In genomic region chr5:10503321-10503720, GRCh38 we compare ENCODE assay signal across 23 cellular contexts.
DNase-seq lines count a peak whose midpoint lies in the region; ATAC-seq, FAIRE-seq and TF ChIP-seq lines count a peak whose summit lies in the region.
"Had no signal": no experiment of that assay in that cellular context is flagged by ENCODE, and none has a peak within 500 bp of the region (broad histone marks: within the 10 kb centered on the region; RNA-seq: fewer than 3 reads in every experiment).

No MANE protein-coding gene starts in this region.

- peaks cover 0 to 52% (median 27%) of the 10 kb centered on the region in 6 donors for H3K4me1 ChIP-seq in spleen

- H3K27ac Mint-ChIP-seq in chondrocyte (ENCODE audit: unreplicated experiment) (no peak overlapping the region), natural killer cell (no peak overlapping the region)
- H3K27ac Mint-ChIP-seq: HFFc6 had no signal

- H3K9me3 ChIP-seq in spleen, result no peaks in the 10 kb centered on the region
- H3K9me3 ChIP-seq: BLaER1 treated with 17β-estradiol and CSF1 and Interleukin-3, amounts not matched to agents 10 nM and 100 nM; SJSA1 had no signal

- peak; percentile 87 for FAIRE-seq in HTR-8/SVneo (lab: Jason Lieb, UNC)
- FAIRE-seq: D721Med, GM12891, GM18507 had no signal

- H3K4me1 Mint-ChIP-seq in chondrocyte (ENCODE audit: low read depth) (no peaks in the 10 kb centered on the region), natural killer cell (no peaks in the 10 kb centered on the region)
- H3K4me1 Mint-ChIP-seq: CD8-positive, alpha-beta memory T cell had no signal

- H3K4me3 Mint-ChIP-seq in chondrocyte (ENCODE audit: unreplicated experiment) (no peak overlapping the region), natural killer cell (no peak overlapping the region)
- H3K4me3 Mint-ChIP-seq: CD8-positive, alpha-beta memory T cell; HFFc6 had no signal

- H3K36me3 ChIP-seq in spleen, result no peaks in the 10 kb centered on the region
- H3K36me3 ChIP-seq: BLaER1 treated with 17β-estradiol and CSF1 and Interleukin-3, amounts not matched to agents 10 nM and 100 nM; SJSA1 had no signal

- H3K4me3 ChIP-seq in spleen, result no peak overlapping the region
- H3K4me3 ChIP-seq: BLaER1 treated with 17β-estradiol and CSF1 and Interleukin-3, amounts not matched to agents 10 nM and 100 nM; SJSA1 had no signal

- no peaks in the 10 kb centered on the region for H3K36me3 Mint-ChIP-seq in chondrocyte (ENCODE audit: low read depth)
- no peaks in the 10 kb centered on the region for H3K36me3 Mint-ChIP-seq in natural killer cell
- H3K36me3 Mint-ChIP-seq: CD8-positive, alpha-beta memory T cell had no signal

- intact Hi-C loops in left ventricle myocardium superior (cut with micrococcal nuclease), result no loop called here
- intact Hi-C loops in spleen (cut with DNase I; ENCODE audit: low total_unique reads), result no loop called here
- intact Hi-C loops in natural killer cell (cut with micrococcal nuclease), result no loop called here
- intact Hi-C loops in head of caudate nucleus (cut with DNase I), result no loop called here

- H3K27me3 Mint-ChIP-seq in chondrocyte (ENCODE audit: low read depth), result peaks cover 3% of the 10 kb centered on the region
- no peaks in the 10 kb centered on the region for H3K27me3 Mint-ChIP-seq in natural killer cell (ENCODE audit: low read depth in 2 of 2)

- no peak for TF ChIP-seq CTCF in chondrocyte (IDR thresholded peaks at IDR 0.05)
- TF ChIP-seq CTCF in spleen (IDR thresholded peaks at IDR 0.05 in 8 of 11, conservative IDR thresholded peaks at IDR 0.05 in 3 of 11), result no peak
- TF ChIP-seq CTCF in natural killer cell (IDR thresholded peaks at IDR 0.05), result no peak

- DNase-seq in HTR-8/SVneo (ENCODE audit: insufficient read length, low spot score) (no peak), chondrocyte (ENCODE audit: low spot score) (peak; percentile 47), left ventricle myocardium superior (peak; percentile 78), spleen (peak; percentile 53), natural killer cell (no peak), NCI-H2227 (lab: John Stamatoyannopoulos, UW; ENCODE audit: unreplicated experiment) (no peak), head of caudate nucleus (no peak)
- DNase-seq: CD8-positive, alpha-beta memory T cell; H7; HFFc6; MM.1S; NCI-H1092; NCI-H1436 treated with DMSO at 0.1 percent for 48 hours; NCI-H2029 treated with DMSO at 0.1 percent for 48 hours; NCI-H2171; NCI-H446 treated with DMSO at 0.1 percent for 48 hours; RPMI8226 had no signal

- 78 to 93% (median 89%) methylated on average over 7 of the region's 7 CpGs for WGBS in spleen, 5 donors

- peak; percentile 91 for ATAC-seq in left ventricle myocardium superior
- no peak for ATAC-seq in GM19467 (IDR thresholded peaks at IDR 0.05; ENCODE audit: unreplicated experiment)
- no peak for ATAC-seq in natural killer cell

- H3K27me3 ChIP-seq in spleen (replicated peaks in 1 of 7), result no peaks in the 10 kb centered on the region
- H3K27me3 ChIP-seq: BLaER1 treated with 17β-estradiol and CSF1 and Interleukin-3, amounts not matched to agents 10 nM and 100 nM; SJSA1 had no signal

- H3K9me3 Mint-ChIP-seq in chondrocyte (ENCODE audit: low read depth) (no peaks in the 10 kb centered on the region), natural killer cell (no peaks in the 10 kb centered on the region)
- H3K9me3 Mint-ChIP-seq: CD8-positive, alpha-beta memory T cell; HFFc6 had no signal

- TF ChIP-seq POLR2A in spleen (IDR thresholded peaks at IDR 0.05), result no peak

- H3K27ac ChIP-seq in spleen, result peak overlapping the region in 7 of 8 donors; percentile 14 to 66 (median 44)
- H3K27ac ChIP-seq: SJSA1 had no signal

Comparison
In these comparisons a context has a peak if more than half of its experiments do, and no peak if none do; other contexts are left out.
1. DNase-seq: peak in chondrocyte (single experiment), left ventricle myocardium superior (single experiment) and spleen (single experiment); none in HTR-8/SVneo (single experiment), natural killer cell (single experiment), NCI-H2227 (single experiment) and head of caudate nucleus (0 of 42).